8 cellular contexts compared by ENCODE assay signal in the genomic region with DNA sequence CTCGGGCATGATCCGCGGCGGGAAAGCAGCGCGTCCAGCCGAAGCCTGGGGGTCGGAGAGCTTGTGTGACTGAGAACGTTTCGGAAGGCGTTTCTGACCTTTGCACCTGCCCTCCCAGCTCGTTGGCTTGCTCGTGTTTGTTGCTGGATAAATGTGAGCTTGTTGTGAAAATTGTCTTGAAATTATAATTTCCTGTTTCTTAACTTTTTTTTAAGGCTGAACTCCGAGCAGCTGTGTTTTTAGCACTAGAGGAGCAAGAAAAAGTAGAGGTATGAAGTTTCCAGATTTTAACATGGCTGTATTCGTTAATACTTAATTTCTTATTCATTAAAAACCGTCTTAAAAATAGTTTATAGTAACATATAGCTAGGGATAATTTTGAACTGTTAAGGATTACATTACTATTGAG. TPM values are rescaled to one million over a fixed set of nuclear protein-coding genes. Genes with fewer than 3 reads are reported as not detected.
DNase-seq lines count a peak whose midpoint lies in the region; FAIRE-seq and TF ChIP-seq lines count a peak whose summit lies in the region.

No MANE protein-coding gene starts in this region.

- peak overlapping the region; percentile 67 to 83 for H3K4me2 ChIP-seq in H1 (ENCODE audit: insufficient read depth in 1 of 2, low read depth in 2 of 2, low read length in 2 of 2)

- H4K91ac ChIP-seq in H1 (replicated peaks; ENCODE audit: insufficient read length, low read length), result no peak overlapping the region

- H3K4me3 Mint-ChIP-seq in nephron progenitor cell, result peak overlapping the region; percentile 96

- TF ChIP-seq CTCF in GM12865 (IDR thresholded peaks at IDR 0.05; ENCODE audit: insufficient read depth, low read depth, low read length, missing control alignments), result no peak
- no peak for TF ChIP-seq CTCF in H1 (IDR thresholded peaks at IDR 0.05; ENCODE audit: control extremely low read depth in 1 of 3, insufficient read depth in 1 of 3, low read depth in 1 of 3, low read length in 3 of 3)
- TF ChIP-seq CTCF in nephron progenitor cell (IDR thresholded peaks at IDR 0.05), result no peak

- POLR2A ChIA-PET in H1 (lab: Charles Lee; ENCODE audit: partially characterized antibody), result interaction anchor here (0.6 to 2.9 kb wide), 11 partner anchors 9 to 374 kb away, joined by 3 to 11 read pairs (median 4); partner anchors contain the start of gene RNASET2

- H3K36me3 ChIP-seq in NT2/D1 (ENCODE audit: insufficient read depth, insufficient read length, low read length) (peaks cover 70% of the 10 kb centered on the region), H1 (ENCODE audit: control insufficient read depth in 2 of 4, insufficient read depth in 4 of 4, low read length in 3 of 4) (peaks cover 2 to 41% (median 11%) of the 10 kb centered on the region in 4 experiments; a peak in 5 of 8 replicates)

- 6% methylated on average over 16 of the region's 16 CpGs; no CpG with 5 or more reads in 1 of the 2 experiments for WGBS in H1 (ENCODE audit: extremely low coverage in 1 of 2, insufficient coverage in 1 of 2, insufficient read length in 1 of 2, insufficient replicate concordance in 2 of 2, low coverage in 1 of 2, low lambda C conversion rate in 2 of 2, missing lambda C conversion rate in 1 of 2), 2 experiments

- no peak overlapping the region for H2AFZ ChIP-seq in H1 (ENCODE audit: low read length)

- H3K9me3 Mint-ChIP-seq in nephron progenitor cell, result peaks cover 16% of the 10 kb centered on the region

- H3K14ac ChIP-seq in H1 (ENCODE audit: insufficient read length), result no peak overlapping the region

- H3K23ac ChIP-seq in H1 (ENCODE audit: insufficient read length), result no peak overlapping the region

- no peak overlapping the region for H2AK5ac ChIP-seq in H1 (ENCODE audit: low read depth, low read length)

- peak overlapping the region; percentile 68; the same call in 1 of the 2 replicates for H3K27ac ChIP-seq in H1 (ENCODE audit: low read depth, low read length)

- H3K4me1 Mint-ChIP-seq in nephron progenitor cell, result peaks cover 33% of the 10 kb centered on the region

- H3K18ac ChIP-seq in H1 (ENCODE audit: extremely low read depth, low read length), result no peak overlapping the region; the same call in 1 of the 2 replicates

- peak overlapping the region; percentile 12 for H4K5ac ChIP-seq in H1 (ENCODE audit: insufficient read length, low read depth, low read length)

- CTCF ChIA-PET in H1 (lab: Charles Lee; ENCODE audit: partially characterized antibody), result interaction anchor here (0.7 to 2.5 kb wide), 7 partner anchors 10 to 225 kb away, joined by 3 to 13 read pairs (median 3); no protein-coding TSS in a partner anchor

- TF ChIP-seq POLR2A in H1 (IDR thresholded peaks at IDR 0.05; ENCODE audit: control extremely low read depth in 1 of 2, low read depth in 2 of 2, low read length in 2 of 2), result no peak

- H2BK12ac ChIP-seq in H1 (ENCODE audit: low read depth, low read length), result no peak overlapping the region

- no peak overlapping the region for H2BK20ac ChIP-seq in H1 (ENCODE audit: low read length)

- peaks cover 13% of the 10 kb centered on the region for H3K79me1 ChIP-seq in H1 (ENCODE audit: low read depth, low read length)

- peaks cover 6 to 8% of the 10 kb centered on the region in 2 experiments for H4K20me1 ChIP-seq in H1 (replicated peaks in 1 of 2; ENCODE audit: control insufficient read depth in 1 of 2, insufficient read depth in 2 of 2, low read length in 2 of 2)

- H3K27me3 ChIP-seq in NT2/D1 (ENCODE audit: insufficient read depth, insufficient read length) (no peaks in the 10 kb centered on the region), H1 (replicated peaks in 1 of 4; ENCODE audit: control insufficient read depth in 3 of 4, extremely low read depth in 1 of 4, insufficient read depth in 3 of 4, low read length in 3 of 4) (no peaks in the 10 kb centered on the region)

- FAIRE-seq in H1 (lab: Jason Lieb, UNC), result no peak

- TF ChIP-seq EP300 in H1 (IDR thresholded peaks at IDR 0.05; ENCODE audit: borderline replicate concordance in 1 of 2, low read depth in 2 of 2, low read length in 2 of 2), result no peak

- peak; percentile 41 for DNase-seq in GM12865 (ENCODE audit: low read depth)
- no peak for DNase-seq in NT2/D1 (ENCODE audit: low read depth, low spot score)
- DNase-seq in H1 (ENCODE audit: low read depth in 1 of 2, low spot score in 2 of 2), result no peak
- no peak for DNase-seq in nephron progenitor cell
- no peak for DNase-seq in NCI-H1092 (lab: John Stamatoyannopoulos, UW)
- no peak for DNase-seq in foreskin melanocyte
- DNase-seq in A172 (ENCODE audit: low spot score), result no peak
- DNase-seq in anterior cingulate cortex (lab: John Stamatoyannopoulos, UW), result no peak

- no peaks in the 10 kb centered on the region for H3K9me3 ChIP-seq in NT2/D1 (ENCODE audit: insufficient read depth, low read length)
- no peaks in the 10 kb centered on the region for H3K9me3 ChIP-seq in H1 (ENCODE audit: insufficient read depth in 2 of 2, low read depth in 1 of 2, low read length in 1 of 2)

- H3K4me3 ChIP-seq in GM12865 (ENCODE audit: low read depth, low read length), result peak overlapping the region; percentile 93
- peak overlapping the region; percentile 88 for H3K4me3 ChIP-seq in NT2/D1 (ENCODE audit: insufficient read length, low read depth)
- peak overlapping the region; percentile 80 to 90 (median 85) for H3K4me3 ChIP-seq in H1 (ENCODE audit: extremely low read depth in 1 of 4, insufficient read depth in 2 of 4, low read depth in 3 of 4, low read length in 4 of 4)

- peaks cover 5% of the 10 kb centered on the region for H3K4me1 ChIP-seq in NT2/D1 (ENCODE audit: insufficient read depth, insufficient read length)
- H3K4me1 ChIP-seq in H1 (replicated peaks in 1 of 4; ENCODE audit: control insufficient read depth in 3 of 4, insufficient read depth in 4 of 4, low read length in 3 of 4), result peaks cover 0 to 8% (median 4%) of the 10 kb centered on the region in 4 experiments; a peak in 5 of 7 replicates

- H3K23me2 ChIP-seq in H1 (ENCODE audit: low read depth, low read length), result peaks cover 6% of the 10 kb centered on the region; the same call in 1 of the 2 replicates

- no peak for TF ChIP-seq RAD21 in H1 (IDR thresholded peaks at IDR 0.05 in 1 of 2, conservative IDR thresholded peaks at IDR 0.05 in 1 of 2; ENCODE audit: low read depth in 2 of 2, low read length in 2 of 2)

- peak overlapping the region; percentile 84; the same call in 1 of the 2 replicates for H2BK5ac ChIP-seq in H1 (ENCODE audit: low read depth, low read length)

- no peak overlapping the region for H2BK15ac ChIP-seq in H1 (ENCODE audit: low read length)

- H3K9ac ChIP-seq in NT2/D1 (ENCODE audit: insufficient read length, low read depth), result peak overlapping the region; percentile 99
- peak overlapping the region; percentile 84 to 89 (median 86) for H3K9ac ChIP-seq in H1 (replicated peaks in 1 of 4; ENCODE audit: extremely low read depth in 1 of 4, low read depth in 3 of 4, low read length in 3 of 4)

- H3K79me2 ChIP-seq in H1 (ENCODE audit: control insufficient read depth in 1 of 2, insufficient read depth in 2 of 2, low read length in 2 of 2), result peaks cover 4 to 70% of the 10 kb centered on the region in 2 experiments

- H3K56ac ChIP-seq in H1 (replicated peaks; ENCODE audit: insufficient read length, low read depth, low read length), result peak overlapping the region; percentile 5

- H2BK120ac ChIP-seq in H1 (replicated peaks; ENCODE audit: low read depth, low read length), result no peak overlapping the region

- H3K4ac ChIP-seq in H1 (replicated peaks; ENCODE audit: insufficient read length, low read depth, low read length), result no peak overlapping the region

- H4K8ac ChIP-seq in H1 (ENCODE audit: extremely low read depth, insufficient read depth, low read length), result no peak overlapping the region

- H3K36me3 Mint-ChIP-seq in nephron progenitor cell (ENCODE audit: low read depth), result peaks cover 45% of the 10 kb centered on the region

- H3K27ac Mint-ChIP-seq in nephron progenitor cell, result peak overlapping the region; percentile 84

- no peaks in the 10 kb centered on the region for H3K27me3 Mint-ChIP-seq in nephron progenitor cell (ENCODE audit: low read depth, poor library complexity)

TF ChIP-seq in H1, 55 proteins besides CTCF, POLR2A, EP300 and RAD21:
- TF ChIP-seq CHD1 (IDR thresholded peaks at IDR 0.05; ENCODE audit: low read depth, low read length) (no peak), E2F6 (IDR thresholded peaks at IDR 0.05) (peak; percentile 37; the same call in 1 of the 2 replicates)

RNA-seq across cellular contexts. Expression of gene CEP43, which starts 0.7 kb away (rescaled TPM):
- total RNA-seq in H1 (2021; fragmentation: NEBNext Ultra II Directional; extraction: Animal tissue kit (Norgen Biotek cat#: 25700)), result 31.2 and 33.8 TPM in 2 replicates
- polyA plus RNA-seq in H1 (2011; rRNA removed), result 9.9 and 12.0 TPM in 2 replicates
- polyA plus RNA-seq in H1 (2011; cell fraction: cytosol; rRNA removed), result 20.6 TPM
- polyA plus RNA-seq in H1 (2011; cell fraction: nucleus; rRNA removed), result 14.2 TPM
- 13.6 to 28.7 TPM (median 18.0 TPM) in 4 replicates for polyA plus RNA-seq in H1 (2012, experiment 1 of 2)
- 3.0 TPM for polyA plus RNA-seq in H1 (2012, experiment 2 of 2)
- polyA plus RNA-seq in H1 (2013, experiment 1 of 2), result 15.2 TPM
- polyA plus RNA-seq in H1 (2013, experiment 2 of 2), result 14.7 TPM
- polyA minus RNA-seq in H1 (2011; rRNA and poly(A)+ RNA removed), result 11.1 and 11.4 TPM in 2 replicates
- polyA minus RNA-seq in H1 (2011; cell fraction: cytosol; rRNA and poly(A)+ RNA removed), result 12.2 TPM
- 23.6 TPM for polyA minus RNA-seq in H1 (2011; cell fraction: nucleus; rRNA and poly(A)+ RNA removed)
- total RNA-seq in A172 (2014; rRNA removed; shearing (Covaris generic)), result 31.3 and 32.6 TPM in 2 replicates

RNA-seq across cellular contexts. Expression of gene RNASET2, which starts 43.5 kb away (rescaled TPM):
- total RNA-seq in H1 (2021; fragmentation: NEBNext Ultra II Directional; extraction: Animal tissue kit (Norgen Biotek cat#: 25700)), result 20.8 and 22.9 TPM in 2 replicates
- 15.7 and 20.0 TPM in 2 replicates for polyA plus RNA-seq in H1 (2011; rRNA removed)
- polyA plus RNA-seq in H1 (2011; cell fraction: cytosol; rRNA removed), result 25.0 TPM
- 20.2 TPM for polyA plus RNA-seq in H1 (2011; cell fraction: nucleus; rRNA removed)
- 16.6 to 23.1 TPM (median 19.5 TPM) in 4 replicates for polyA plus RNA-seq in H1 (2012, experiment 1 of 2)
- 22.5 TPM for polyA plus RNA-seq in H1 (2012, experiment 2 of 2)
- polyA plus RNA-seq in H1 (2013, experiment 1 of 2), result 23.2 TPM
- 22.2 TPM for polyA plus RNA-seq in H1 (2013, experiment 2 of 2)
- polyA minus RNA-seq in H1 (2011; rRNA and poly(A)+ RNA removed), result 8.1 and 12.3 TPM in 2 replicates
- polyA minus RNA-seq in H1 (2011; cell fraction: cytosol; rRNA and poly(A)+ RNA removed), result 9.6 TPM
- polyA minus RNA-seq in H1 (2011; cell fraction: nucleus; rRNA and poly(A)+ RNA removed), result 11.1 TPM
- total RNA-seq in A172 (2014; rRNA removed; shearing (Covaris generic)), result 35.6 and 52.5 TPM in 2 replicates
